23 cellular contexts compared by ENCODE assay signal in genomic region chr2:188404341-188405004, GRCh38.
DNase-seq lines count a peak whose midpoint lies in the region; ATAC-seq, FAIRE-seq and TF ChIP-seq lines count a peak whose summit lies in the region.
"Had no signal": no experiment of that assay in that cellular context is flagged by ENCODE, and none has a peak within 500 bp of the region (broad histone marks: within the 10 kb centered on the region; RNA-seq: fewer than 3 reads in every experiment).

No MANE protein-coding gene starts in this region.

- DNase-seq in ACHN: peak; percentile 39
- peak; percentile 26 for DNase-seq in HK-2 (ENCODE audit: unreplicated experiment)
- peak; percentile 57 for DNase-seq in astrocyte of the hippocampus (ENCODE audit: low read depth, low spot score)
- DNase-seq in kidney: peak; percentile 43
- DNase-seq in GM23248: no peak
- no peak for DNase-seq in head of caudate nucleus
- DNase-seq: activated CD4-positive, alpha-beta T cell treated with anti-CD3 and anti-CD28 coated beads, Interleukin-2, amount 10 ng/mL, durations not matched to agents 24 days and 14 days; activated naive CD4-positive, alpha-beta T cell treated with anti-CD3 and anti-CD28 coated beads, Interleukin-2, amount 50 U/mL, for 16 hours; body of pancreas; effector memory CD8-positive, alpha-beta T cell; heart right ventricle; mucosa of descending colon; NCI-H1105 treated with DMSO at 0.1 percent for 48 hours; NCI-H2107; NCI-H524 treated with DMSO at 0.1 percent for 48 hours; nephron progenitor cell; Peyer's patch; substantia nigra; T-helper 17 cell; uterus had no signal

- TF ChIP-seq CTCF in kidney (IDR thresholded peaks at IDR 0.05; ENCODE audit: borderline replicate concordance, extremely low read depth, insufficient read depth): no peak

- 62% methylated on average over 5 of the region's 5 CpGs for WGBS in GM23248 (ENCODE audit: low coverage in 1 of 2, low lambda C conversion rate in 2 of 2, missing lambda C conversion rate in 2 of 2), 2 experiments

- no peak overlapping the region for H3K4me2 ChIP-seq in GM23248 (ENCODE audit: unreplicated experiment)

- H3K79me2 ChIP-seq in GM23248 (ENCODE audit: insufficient read depth): no peaks in the 10 kb centered on the region

- H3K4me3 ChIP-seq in kidney (ENCODE audit: low read length in 2 of 2) (no peak overlapping the region), GM23248 (no peak overlapping the region)
- H3K4me3 ChIP-seq: body of pancreas, heart right ventricle, mucosa of descending colon, Peyer's patch, uterus had no signal

- no peak for ATAC-seq in GM18858 (IDR thresholded peaks at IDR 0.05; ENCODE audit: unreplicated experiment)
- no peak for ATAC-seq in HG02973 (IDR thresholded peaks at IDR 0.05; ENCODE audit: unreplicated experiment)
- ATAC-seq: body of pancreas; effector memory CD8-positive, alpha-beta T cell; heart right ventricle; mucosa of descending colon; T-helper 17 cell had no signal

- FAIRE-seq in kidney (lab: Jason Lieb, UNC): no peak
- FAIRE-seq: G401.6 had no signal

- H3K36me3 ChIP-seq in kidney (ENCODE audit: control insufficient read depth in 1 of 2, insufficient read depth in 2 of 2, low read length in 2 of 2) (no peaks in the 10 kb centered on the region), GM23248 (ENCODE audit: low read depth) (no peaks in the 10 kb centered on the region)
- H3K36me3 ChIP-seq: heart right ventricle, Peyer's patch, uterus had no signal

- intact Hi-C loops in kidney (cut with DNase I) (no loop called here), head of caudate nucleus (cut with DNase I) (no loop called here)

- H2AFZ ChIP-seq in GM23248: no peak overlapping the region

- in situ Hi-C loops in ACHN (cut with HindIII; ENCODE audit: low pct_ligation_motif_present, low pct_unique_long_range_greater_than_20kb, low sequenced_read_pairs) (no loop called here), GM23248 (cut with MboI) (no loop called here)

- H3K27ac ChIP-seq in kidney (ENCODE audit: low read depth in 2 of 2, low read length in 2 of 2) (no peak overlapping the region), GM23248 (no peak overlapping the region)
- H3K27ac ChIP-seq: body of pancreas, heart right ventricle, Peyer's patch, uterus had no signal

- H3K9me2 ChIP-seq in GM23248 (ENCODE audit: insufficient read depth): peaks cover 6% of the 10 kb centered on the region; the same call in 1 of the 2 replicates

- H3K9me3 ChIP-seq in kidney (ENCODE audit: control insufficient read depth in 1 of 2, low read length in 2 of 2): no peaks in the 10 kb centered on the region
- peaks cover 7% of the 10 kb centered on the region for H3K9me3 ChIP-seq in GM23248 (ENCODE audit: low read depth)
- H3K9me3 ChIP-seq: body of pancreas had no signal

- H3F3A ChIP-seq in GM23248 (ENCODE audit: insufficient read depth): no peaks in the 10 kb centered on the region

- H3K9ac ChIP-seq in kidney (ENCODE audit: low read length in 2 of 2): no peak overlapping the region
- no peak overlapping the region for H3K9ac ChIP-seq in GM23248

- H4K20me1 ChIP-seq in GM23248 (ENCODE audit: insufficient read depth): no peaks in the 10 kb centered on the region

- H3K4me1 ChIP-seq in kidney (ENCODE audit: control insufficient read depth in 1 of 2, insufficient read depth in 1 of 2, low read depth in 1 of 2, low read length in 2 of 2) (no peaks in the 10 kb centered on the region), GM23248 (ENCODE audit: insufficient read depth) (no peaks in the 10 kb centered on the region)
- H3K4me1 ChIP-seq: body of pancreas, heart right ventricle, Peyer's patch, uterus had no signal

- H3K27me3 ChIP-seq in GM23248 (replicated peaks; ENCODE audit: insufficient read depth): no peaks in the 10 kb centered on the region
- H3K27me3 ChIP-seq: body of pancreas, heart right ventricle, Peyer's patch, uterus had no signal

Comparison
In these comparisons a context has a peak if more than half of its experiments do, and no peak if none do; other contexts are left out.
1. DNase-seq: peak in ACHN (single experiment), HK-2 (single experiment), astrocyte of the hippocampus (single experiment) and kidney (single experiment); none in GM23248 (single experiment) and head of caudate nucleus (0 of 42).